10 cellular contexts compared by ENCODE assay signal in the genomic region with DNA sequence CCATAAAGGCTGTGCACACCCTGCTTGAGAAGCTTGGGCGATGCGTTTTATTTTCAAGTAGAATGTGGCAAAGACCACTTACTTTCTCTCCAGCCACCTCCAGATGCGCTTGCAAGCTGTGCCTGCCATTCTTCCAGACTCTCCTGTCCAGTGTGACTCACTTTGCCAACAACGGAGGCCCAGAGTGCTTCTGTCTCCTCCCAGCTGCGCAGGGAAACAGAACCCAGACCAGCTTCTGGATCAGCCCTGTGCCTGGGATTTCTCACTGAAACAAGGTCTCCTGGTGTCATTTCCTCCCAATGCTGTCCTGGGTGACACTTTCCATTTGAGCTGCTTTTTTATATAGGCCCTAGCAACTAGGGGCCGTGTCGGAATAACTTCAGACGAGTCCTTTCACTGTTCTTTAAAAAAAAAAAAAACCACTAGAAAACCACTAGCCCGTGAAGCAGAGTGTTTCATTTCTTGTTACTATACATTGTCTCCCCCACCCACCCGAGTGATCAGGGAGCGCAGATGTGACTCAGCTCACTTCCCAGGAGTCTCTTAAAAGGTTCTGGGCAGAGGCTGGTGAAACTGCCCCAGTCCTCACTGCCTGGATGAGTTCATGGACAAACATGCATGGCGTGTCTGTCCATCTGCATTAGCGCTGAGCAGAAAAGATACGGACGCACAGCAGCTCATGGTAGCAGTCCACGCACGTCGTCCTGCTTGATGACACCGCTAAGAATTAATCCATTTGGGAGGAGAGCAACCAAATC. TPM values are rescaled to one million over a fixed set of nuclear protein-coding genes. Genes with fewer than 3 reads are reported as not detected.
A peak's percentile ranks its signal among the peaks of the same experiment; 100 is the strongest.
DNase-seq lines count a peak whose midpoint lies in the region; ATAC-seq and TF ChIP-seq lines count a peak whose summit lies in the region.
"Had no signal": no experiment of that assay in that cellular context is flagged by ENCODE, and none has a peak within 500 bp of the region (broad histone marks: within the 10 kb centered on the region; RNA-seq: fewer than 3 reads in every experiment).

No MANE protein-coding gene starts in this region.

- no peak overlapping the region for H3K4me3 Mint-ChIP-seq in activated T-cell treated with anti-CD3 and anti-CD28 coated beads, Interleukin-2, amount 50 U/mL, for 4 hours

- no peaks in the 10 kb centered on the region for H3K9me3 ChIP-seq in vagina

- intact Hi-C loops in vagina (cut with DNase I): no loop called here

- no peaks in the 10 kb centered on the region for H3K4me1 Mint-ChIP-seq in activated T-cell treated with anti-CD3 and anti-CD28 coated beads, Interleukin-2, amount 50 U/mL, for 4 hours (ENCODE audit: low read depth)

- H3K27ac ChIP-seq in vagina: no peak overlapping the region

- H3K36me3 ChIP-seq in kidney epithelial cell (ENCODE audit: control insufficient read depth, insufficient read depth, low read length) (no peaks in the 10 kb centered on the region), vagina (peaks cover 0 to 9% of the 10 kb centered on the region in 2 donors)

- no peak for TF ChIP-seq CTCF in kidney epithelial cell (IDR thresholded peaks at IDR 0.05; ENCODE audit: insufficient read depth, low read length, poor library complexity, severe bottlenecking)
- no peak for TF ChIP-seq CTCF in vagina (IDR thresholded peaks at IDR 0.05)

- TF ChIP-seq POLR2A in vagina (IDR thresholded peaks at IDR 0.05): no peak

- ATAC-seq in GM19463 (IDR thresholded peaks at IDR 0.05; ENCODE audit: unreplicated experiment) (peak; percentile 86), HG03520 (IDR thresholded peaks at IDR 0.05; ENCODE audit: unreplicated experiment) (peak; percentile 76), HG02623 (IDR thresholded peaks at IDR 0.05; ENCODE audit: unreplicated experiment) (no peak)
- no peak for ATAC-seq in activated T-cell treated with anti-CD3 and anti-CD28 coated beads, Interleukin-2, amount 50 U/mL, for 4 hours

- no peaks in the 10 kb centered on the region for H3K36me3 Mint-ChIP-seq in activated T-cell treated with anti-CD3 and anti-CD28 coated beads, Interleukin-2, amount 50 U/mL, for 4 hours (ENCODE audit: insufficient read depth)

- peak; percentile 94 for DNase-seq in DMS53 treated with DMSO at 0.1 percent for 48 hours (lab: John Stamatoyannopoulos, UW; ENCODE audit: unreplicated experiment)
- peak; percentile 72 for DNase-seq in kidney epithelial cell (ENCODE audit: low read depth)
- no peak for DNase-seq in vagina (ENCODE audit: extremely low spot score in 2 of 2)
- no peak for DNase-seq in ACHN
- DNase-seq in activated T-cell treated with anti-CD3 and anti-CD28 coated beads, Interleukin-2, amount 50 U/mL, for 4 hours: no peak
- DNase-seq: DMS 273 treated with DMSO at 0.1 percent for 48 hours, foreskin melanocyte had no signal

- H3K27me3 ChIP-seq in kidney epithelial cell (ENCODE audit: control insufficient read depth, insufficient read depth, low read length) (no peaks in the 10 kb centered on the region), vagina (no peaks in the 10 kb centered on the region)

- H3K27me3 Mint-ChIP-seq in activated T-cell treated with anti-CD3 and anti-CD28 coated beads, Interleukin-2, amount 50 U/mL, for 4 hours (ENCODE audit: low read depth): no peaks in the 10 kb centered on the region

- no peak overlapping the region for H3K4me3 ChIP-seq in kidney epithelial cell (ENCODE audit: low read depth, low read length)
- no peak overlapping the region for H3K4me3 ChIP-seq in vagina

- H3K4me1 ChIP-seq in vagina: no peaks in the 10 kb centered on the region

- in situ Hi-C loops in ACHN (cut with HindIII; ENCODE audit: low pct_ligation_motif_present, low pct_unique_long_range_greater_than_20kb, low sequenced_read_pairs): no loop called here

- no peaks in the 10 kb centered on the region for H3K9me3 Mint-ChIP-seq in activated T-cell treated with anti-CD3 and anti-CD28 coated beads, Interleukin-2, amount 50 U/mL, for 4 hours

RNA-seq across cellular contexts. Expression of a gene that starts 25.3 kb away (rescaled TPM):
- total RNA-seq in kidney epithelial cell (1,225 and 1,472 TPM in 2 replicates), vagina (1,122 TPM)
- 1,000 to 10,000 TPM; 1,558 to 1,629 (median 1,588) TPM for total RNA-seq in activated T-cell treated with anti-CD3 and anti-CD28 coated beads, Interleukin-2, amount 50 U/mL, for 4 hours

Comparison
In these comparisons a context has a peak if more than half of its experiments do, and no peak if none do; other contexts are left out.
1. DNase-seq: peak in DMS53 treated with DMSO at 0.1 percent for 48 hours (single experiment) and kidney epithelial cell (single experiment); none in vagina (0 of 2), ACHN (single experiment) and activated T-cell treated with anti-CD3 and anti-CD28 coated beads, Interleukin-2, amount 50 U/mL, for 4 hours (single experiment).
2. ATAC-seq: peak in GM19463 (single experiment) and HG03520 (single experiment); none in HG02623 (single experiment) and activated T-cell treated with anti-CD3 and anti-CD28 coated beads, Interleukin-2, amount 50 U/mL, for 4 hours (0 of 2).